Comparison of ENCODE assay signal across 27 cellular contexts in the genomic region with DNA sequence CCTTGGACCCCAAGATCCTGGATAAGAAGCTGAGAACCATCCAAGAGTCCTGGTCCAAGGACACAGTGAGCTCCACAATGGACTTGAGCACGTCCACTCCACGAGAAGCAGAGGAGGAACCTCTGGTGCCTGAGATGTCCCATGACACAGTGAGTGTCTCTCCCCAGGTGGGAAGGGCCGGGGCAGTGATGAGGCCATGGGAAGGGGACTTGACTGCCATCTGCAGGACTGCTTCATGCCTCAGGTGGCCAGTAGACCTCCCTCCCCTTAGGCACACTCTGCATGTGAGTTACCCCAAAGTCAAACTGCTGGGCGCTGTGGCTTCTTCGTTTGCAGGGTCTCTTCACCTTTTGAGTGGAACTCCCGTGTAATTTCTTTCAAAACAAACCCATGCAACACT. TPM values are rescaled to one million over a fixed set of nuclear protein-coding genes. Genes with fewer than 3 reads are reported as not detected.
DNase-seq lines count a peak whose midpoint lies in the region; ATAC-seq and TF ChIP-seq lines count a peak whose summit lies in the region.
"Had no signal": no experiment of that assay in that cellular context is flagged by ENCODE, and none has a peak within 500 bp of the region (broad histone marks: within the 10 kb centered on the region; RNA-seq: fewer than 3 reads in every experiment).

No MANE protein-coding gene starts in this region.

- TF ChIP-seq CTCF in HCT116 (IDR thresholded peaks at IDR 0.05 in 2 of 3, conservative IDR thresholded peaks at IDR 0.05 in 1 of 3; ENCODE audit: borderline replicate concordance in 1 of 3, insufficient read depth in 1 of 3, low read depth in 2 of 3, low read length in 2 of 3) (peak; percentile 27 to 42 (median 35); a peak in 3 of 6 replicates), WERI-Rb-1 (IDR thresholded peaks at IDR 0.05; ENCODE audit: low read depth, low read length) (peak; percentile 83)
- TF ChIP-seq CTCF in CD8-positive, alpha-beta T cell (IDR thresholded peaks at IDR 0.05) = no peak

- H3K27ac Mint-ChIP-seq in CD8-positive, alpha-beta T cell = no peak overlapping the region
- H3K27ac Mint-ChIP-seq: HFFc6; mesothelial cell of epicardium; naive thymus-derived CD4-positive, alpha-beta T cell; stimulated activated naive CD8-positive, alpha-beta T cell treated with anti-CD3 and anti-CD28 coated beads, Interleukin-15, amount 100 ng/mL, for 72 hours had no signal

- no peak overlapping the region for H3K18ac ChIP-seq in mesendoderm (ENCODE audit: low read length)

- peak; percentile 9 for DNase-seq in NCI-H146 (lab: John Stamatoyannopoulos, UW)
- DNase-seq in NCI-H146 treated with DMSO at 0.1 percent for 48 hours (lab: John Stamatoyannopoulos, UW; ENCODE audit: unreplicated experiment) = no peak
- DNase-seq in HCT116 (ENCODE audit: low read depth, low spot score) = no peak
- DNase-seq in WERI-Rb-1 = peak; percentile 61
- DNase-seq in mesendoderm = peak; percentile 59
- DNase-seq in CD8-positive, alpha-beta T cell = no peak
- no peak for DNase-seq in NCI-H1694 (lab: John Stamatoyannopoulos, UW)
- DNase-seq: 8988T; activated CD4-positive, alpha-beta T cell treated with anti-CD3 and anti-CD28 coated beads, Interleukin-2, amount 50 U/mL, for 48 hours; activated naive CD4-positive, alpha-beta T cell treated with Interleukin-2 at 50 U/mL for 16 hours; adrenal gland; body of pancreas; dorsolateral prefrontal cortex; HFFc6; islet precursor cell; left ventricle myocardium superior; naive thymus-derived CD4-positive, alpha-beta T cell; NCI-H1048; NCI-H1930; NCI-H345; occipital lobe; SHP77 treated with DMSO at 0.1 percent for 48 hours; stimulated activated naive CD8-positive, alpha-beta T cell treated with anti-CD3 and anti-CD28 coated beads, Interleukin-15, amount 100 ng/mL, for 72 hours had no signal

- H3K23ac ChIP-seq in mesendoderm (ENCODE audit: low read length) = no peak overlapping the region

- H3K4me3 Mint-ChIP-seq in CD8-positive, alpha-beta T cell = no peak overlapping the region
- H3K4me3 Mint-ChIP-seq: HFFc6; mesothelial cell of epicardium; naive thymus-derived CD4-positive, alpha-beta T cell; stimulated activated naive CD8-positive, alpha-beta T cell treated with anti-CD3 and anti-CD28 coated beads, Interleukin-15, amount 100 ng/mL, for 72 hours had no signal

- no peak overlapping the region for H3K56ac ChIP-seq in mesendoderm (ENCODE audit: low read length)

- peaks cover 47% of the 10 kb centered on the region for H3K27me3 ChIP-seq in HCT116 (ENCODE audit: insufficient read depth, low read length)
- H3K27me3 ChIP-seq in WERI-Rb-1 (ENCODE audit: insufficient read depth, low read depth, severe bottlenecking) = no peaks in the 10 kb centered on the region
- H3K27me3 ChIP-seq in mesendoderm (ENCODE audit: insufficient read depth, low read length, poor library complexity) = no peaks in the 10 kb centered on the region
- no peaks in the 10 kb centered on the region for H3K27me3 ChIP-seq in CD8-positive, alpha-beta T cell (ENCODE audit: insufficient read depth, low read length)
- H3K27me3 ChIP-seq: adrenal gland, dorsolateral prefrontal cortex had no signal

- no peaks in the 10 kb centered on the region for H3K9me3 Mint-ChIP-seq in CD8-positive, alpha-beta T cell
- H3K9me3 Mint-ChIP-seq: HFFc6; mesothelial cell of epicardium; stimulated activated naive CD8-positive, alpha-beta T cell treated with anti-CD3 and anti-CD28 coated beads, Interleukin-15, amount 100 ng/mL, for 72 hours had no signal

- H3K9me2 ChIP-seq in HCT116 (ENCODE audit: insufficient read depth) = no peaks in the 10 kb centered on the region

- H2BK15ac ChIP-seq in mesendoderm (replicated peaks; ENCODE audit: low read depth) = no peak overlapping the region

- H3K9me3 ChIP-seq in HCT116 (ENCODE audit: control insufficient read depth in 1 of 2, insufficient read depth in 1 of 2, low read depth in 1 of 2, low read length in 2 of 2) (no peaks in the 10 kb centered on the region), WERI-Rb-1 (ENCODE audit: severe bottlenecking) (no peaks in the 10 kb centered on the region)
- no peaks in the 10 kb centered on the region for H3K9me3 ChIP-seq in CD8-positive, alpha-beta T cell (ENCODE audit: low read length)
- H3K9me3 ChIP-seq: adrenal gland, body of pancreas had no signal

- H2AFZ ChIP-seq in HCT116 (ENCODE audit: low read depth, low read length, poor library complexity, severe bottlenecking) = no peak overlapping the region

- no peak overlapping the region for H2BK120ac ChIP-seq in mesendoderm (ENCODE audit: low read depth, low read length)

- WGBS in mesendoderm (ENCODE audit: extremely low coverage, insufficient coverage, low lambda C conversion rate) = no CpG with 5 or more reads among the region's 6 CpGs

- H2AK5ac ChIP-seq in mesendoderm (ENCODE audit: low read length) = no peak overlapping the region

- no peak overlapping the region for H4K5ac ChIP-seq in mesendoderm (ENCODE audit: low read length)

- no peaks in the 10 kb centered on the region for H3K36me3 Mint-ChIP-seq in CD8-positive, alpha-beta T cell
- H3K36me3 Mint-ChIP-seq: mesothelial cell of epicardium had no signal

- H4K8ac ChIP-seq in mesendoderm (ENCODE audit: low read depth, low read length) = no peak overlapping the region

- POLR2A ChIA-PET in HCT116 (lab: Charles Lee) = no interaction called here
- POLR2A ChIA-PET in CD8-positive, alpha-beta T cell (lab: Charles Lee) = no interaction called here

- no peaks in the 10 kb centered on the region for H3K4me1 Mint-ChIP-seq in CD8-positive, alpha-beta T cell (ENCODE audit: low read depth)

- H3K4me3 ChIP-seq in HCT116 (replicated peaks in 1 of 2; ENCODE audit: low read depth in 1 of 2, low read length in 2 of 2) (no peak overlapping the region), WERI-Rb-1 (ENCODE audit: low read depth, low read length) (no peak overlapping the region), mesendoderm (ENCODE audit: low read length) (no peak overlapping the region)
- no peak overlapping the region for H3K4me3 ChIP-seq in CD8-positive, alpha-beta T cell (ENCODE audit: low read depth, low read length)
- H3K4me3 ChIP-seq: adrenal gland, body of pancreas, dorsolateral prefrontal cortex had no signal

- CTCF ChIA-PET in HCT116 (lab: Charles Lee) = interaction anchor here (3.7 kb wide), 1 partner anchor 12 kb away, joined by 13 read pairs; no protein-coding TSS in a partner anchor
- CTCF ChIA-PET in CD8-positive, alpha-beta T cell (lab: Charles Lee) = no interaction called here

- H3K4me2 ChIP-seq in HCT116 (ENCODE audit: low read length) (no peak overlapping the region), mesendoderm (ENCODE audit: low read length) (no peak overlapping the region)

- H3K9ac ChIP-seq in HCT116 (ENCODE audit: low read length) (no peak overlapping the region), mesendoderm (ENCODE audit: low read length) (no peak overlapping the region)

- H2BK5ac ChIP-seq in mesendoderm (ENCODE audit: low read length) = no peak overlapping the region

- H3K36me3 ChIP-seq in HCT116 (ENCODE audit: control insufficient read depth in 1 of 2, insufficient read depth in 2 of 2, low read length in 2 of 2) = no peaks in the 10 kb centered on the region
- H3K36me3 ChIP-seq in WERI-Rb-1 = no peaks in the 10 kb centered on the region; the same call in 1 of the 2 replicates
- no peaks in the 10 kb centered on the region for H3K36me3 ChIP-seq in mesendoderm (ENCODE audit: control insufficient read depth, insufficient read depth, low read length)
- no peaks in the 10 kb centered on the region for H3K36me3 ChIP-seq in CD8-positive, alpha-beta T cell (ENCODE audit: insufficient read depth, low read length)
- H3K36me3 ChIP-seq: adrenal gland had no signal

- peak; percentile 52; the same call in 1 of the 2 replicates for ATAC-seq in HCT116
- ATAC-seq in GM21529 (IDR thresholded peaks at IDR 0.05; ENCODE audit: unreplicated experiment) = no peak
- ATAC-seq in CD8-positive, alpha-beta T cell = no peak
- ATAC-seq: body of pancreas; left ventricle myocardium superior; naive thymus-derived CD4-positive, alpha-beta T cell; stimulated activated naive CD8-positive, alpha-beta T cell treated with anti-CD3 and anti-CD28 coated beads, Interleukin-15, amount 100 ng/mL, for 72 hours had no signal

- H4K20me1 ChIP-seq in HCT116 (ENCODE audit: insufficient read depth) = no peaks in the 10 kb centered on the region

- no peaks in the 10 kb centered on the region for H3K79me1 ChIP-seq in mesendoderm (ENCODE audit: low read length)

- H3K4me1 ChIP-seq in HCT116 (ENCODE audit: control insufficient read depth in 1 of 2, insufficient read depth in 2 of 2, low read length in 2 of 2) (0 out of 4 replicates have a peak, but pooled peaks cover 0 to 3% of the 10 kb centered on the region in 2 experiments), mesendoderm (ENCODE audit: control insufficient read depth, low read depth, low read length) (peaks cover 7% of the 10 kb centered on the region)
- H3K4me1 ChIP-seq in CD8-positive, alpha-beta T cell (ENCODE audit: insufficient read depth, low read length) = no peaks in the 10 kb centered on the region
- H3K4me1 ChIP-seq: adrenal gland, body of pancreas had no signal

- H3K4ac ChIP-seq in mesendoderm (ENCODE audit: low read depth, low read length) = no peak overlapping the region

- TF ChIP-seq RAD21 in HCT116 (IDR thresholded peaks at IDR 0.05; ENCODE audit: low read depth) = peak; percentile 56

- H3K79me2 ChIP-seq in HCT116 (ENCODE audit: insufficient read depth, low read length) = no peaks in the 10 kb centered on the region
- no peaks in the 10 kb centered on the region for H3K79me2 ChIP-seq in mesendoderm (ENCODE audit: control insufficient read depth, insufficient read depth, low read length)

- peaks cover 34% of the 10 kb centered on the region for H3K27me3 Mint-ChIP-seq in CD8-positive, alpha-beta T cell (ENCODE audit: low read depth)

- intact Hi-C loops in HCT116 (cut with micrococcal nuclease) = no loop called here
- intact Hi-C loops in CD8-positive, alpha-beta T cell (cut with DNase I, micrococcal nuclease) = no loop called here

- RAD21 ChIA-PET in HCT116 (lab: Charles Lee; ENCODE audit: low non-redundant PET in 1 of 2, low total read pairs in 2 of 2, uncharacterized antibody in 2 of 2, unreplicated experiment in 2 of 2) = no interaction called here

- TF ChIP-seq POLR2A in HCT116 (IDR thresholded peaks at IDR 0.05; ENCODE audit: borderline replicate concordance, extremely low read depth, insufficient read depth, insufficient read length) = no peak

- no peak overlapping the region for H3K27ac ChIP-seq in HCT116 (ENCODE audit: low read depth, low read length)
- H3K27ac ChIP-seq in WERI-Rb-1 = no peak overlapping the region
- H3K27ac ChIP-seq in mesendoderm (ENCODE audit: low read depth, low read length) = no peak overlapping the region
- no peak overlapping the region for H3K27ac ChIP-seq in CD8-positive, alpha-beta T cell (ENCODE audit: low read depth, low read length)
- H3K27ac ChIP-seq: adrenal gland, body of pancreas, dorsolateral prefrontal cortex, HL-60 had no signal

- no TSS peak for BruUV-seq in HCT116 (replicated peaks; lab: Mats Ljungman, UMichigan)

TF ChIP-seq in HCT116, 20 proteins besides CTCF, POLR2A, EP300 and RAD21 (continues in another document):
- TF ChIP-seq EZH2 (IDR thresholded peaks at IDR 0.05) = no peak
- no peak for TF ChIP-seq JUND (IDR thresholded peaks at IDR 0.05)
- no peak for TF ChIP-seq EGR1 (IDR thresholded peaks at IDR 0.05; ENCODE audit: low read depth)

RNA-seq across cellular contexts. Expression of a gene that starts 59.7 kb away (rescaled TPM):
- total RNA-seq in HCT116 (2021; ENCODE audit: unreplicated experiment) = 0.15 TPM
- polyA plus RNA-seq in HCT116 (2012) = 0.09 and 0.21 TPM in 2 replicates
- polyA plus RNA-seq in mesendoderm (2013, experiment 1 of 2) = 1.7 TPM
- polyA plus RNA-seq in mesendoderm (2013, experiment 2 of 2) = 1.6 TPM
- not detected for total RNA-seq in CD8-positive, alpha-beta T cell
- total RNA-seq: body of pancreas; fibroblast of lung; left ventricle myocardium superior; naive thymus-derived CD4-positive, alpha-beta T cell; occipital lobe had no signal
- polyA plus RNA-seq: fibroblast of lung; naive thymus-derived CD4-positive, alpha-beta T cell had no signal

Comparison
In these comparisons a context has a peak if more than half of its experiments do, and no peak if none do; other contexts are left out.
1. DNase-seq: peak in NCI-H146 (single experiment), WERI-Rb-1 (single experiment) and mesendoderm (single experiment); none in NCI-H146 treated with DMSO at 0.1 percent for 48 hours (single experiment), HCT116 (single experiment), CD8-positive, alpha-beta T cell (0 of 7) and NCI-H1694 (single experiment).